25 cellular contexts compared by ENCODE assay signal in the genomic region with DNA sequence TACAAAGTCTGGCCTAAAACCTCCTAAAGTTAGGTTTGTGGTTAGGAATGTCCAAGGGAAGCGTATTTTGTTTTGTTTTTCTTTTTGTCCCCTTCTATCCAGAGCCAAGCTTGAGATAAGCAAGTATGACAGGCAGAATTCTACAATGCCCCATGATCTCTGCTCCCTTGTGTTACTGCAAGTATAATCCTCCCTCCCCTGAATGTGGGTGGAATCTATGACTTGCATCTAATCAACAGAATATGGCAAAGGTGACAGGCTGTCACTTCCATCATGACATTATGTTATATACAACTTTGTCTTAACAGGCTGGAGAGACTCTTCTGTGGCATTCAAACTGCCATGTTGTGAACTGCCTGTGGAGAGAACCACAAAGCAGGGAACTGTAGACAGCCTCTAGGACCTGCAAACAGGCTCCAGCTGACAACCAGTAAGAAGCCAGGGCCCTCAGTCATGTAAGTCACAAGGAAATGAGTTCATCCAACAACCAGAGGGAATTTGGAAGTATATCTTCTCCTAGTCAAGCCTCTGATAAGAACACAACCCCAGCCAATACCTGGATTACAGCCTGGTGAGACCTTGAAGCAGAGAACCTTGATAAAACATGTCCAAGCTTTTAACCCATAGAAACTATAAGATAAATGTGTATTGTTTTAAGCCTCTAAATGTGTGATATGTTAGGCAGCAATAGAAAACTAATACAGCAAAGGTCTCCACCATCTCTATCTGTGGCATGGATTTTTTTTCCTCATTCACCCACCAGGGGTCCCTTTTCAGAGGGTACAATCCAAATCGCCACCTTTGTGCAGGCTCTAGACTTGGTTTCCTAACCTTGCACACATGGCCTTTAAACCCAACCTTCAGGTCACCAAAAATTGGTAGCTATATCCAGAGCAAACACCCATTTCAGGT. TPM values are rescaled to one million over a fixed set of nuclear protein-coding genes. Genes with fewer than 3 reads are reported as not detected.
DNase-seq lines count a peak whose midpoint lies in the region; ATAC-seq and TF ChIP-seq lines count a peak whose summit lies in the region.
"Had no signal": no experiment of that assay in that cellular context is flagged by ENCODE, and none has a peak within 500 bp of the region (broad histone marks: within the 10 kb centered on the region; RNA-seq: fewer than 3 reads in every experiment).

No MANE protein-coding gene starts in this region.

- no peak overlapping the region for H3K9ac ChIP-seq in OCI-LY1 (ENCODE audit: low read length)

- H3K9me3 Mint-ChIP-seq in CD8-positive, alpha-beta T cell, result no peaks in the 10 kb centered on the region
- H3K9me3 Mint-ChIP-seq in activated T-cell treated with anti-CD3 and anti-CD28 coated beads, Interleukin-2, amount 50 U/mL, for 72 hours, result no peaks in the 10 kb centered on the region
- H3K9me3 Mint-ChIP-seq: CD4-positive, CD25-positive, alpha-beta regulatory T cell; effector memory CD8-positive, alpha-beta T cell; WTC11 had no signal

- peaks cover 18% of the 10 kb centered on the region for H3K4me1 Mint-ChIP-seq in CD8-positive, alpha-beta T cell (ENCODE audit: low read depth)
- H3K4me1 Mint-ChIP-seq in activated T-cell treated with anti-CD3 and anti-CD28 coated beads, Interleukin-2, amount 50 U/mL, for 72 hours (ENCODE audit: low read depth), result peaks cover under 1% of the 10 kb centered on the region
- H3K4me1 Mint-ChIP-seq: WTC11 had no signal

- no peaks in the 10 kb centered on the region for H3K9me2 ChIP-seq in OCI-LY1 (ENCODE audit: low read depth, low read length)

- CTCF ChIA-PET in CD8-positive, alpha-beta T cell (lab: Charles Lee), result interaction anchor here (2.5 kb wide), 1 partner anchor 40 kb away, joined by 12 read pairs; no protein-coding TSS in a partner anchor

- H3K9me3 ChIP-seq in CD8-positive, alpha-beta T cell (ENCODE audit: low read length), result no peaks in the 10 kb centered on the region
- no peaks in the 10 kb centered on the region for H3K9me3 ChIP-seq in OCI-LY1 (ENCODE audit: low read length)
- H3K9me3 ChIP-seq: body of pancreas, colonic mucosa, neutrophil, upper lobe of left lung had no signal

- no peak overlapping the region for H2AFZ ChIP-seq in OCI-LY1 (ENCODE audit: low read length)

- no peaks in the 10 kb centered on the region for H3F3A ChIP-seq in OCI-LY1 (ENCODE audit: insufficient read depth, low read length)

- H3K4me1 ChIP-seq in CD8-positive, alpha-beta T cell (ENCODE audit: insufficient read depth, low read length), result peaks cover 35% of the 10 kb centered on the region
- peaks cover 15% of the 10 kb centered on the region for H3K4me1 ChIP-seq in OCI-LY1 (ENCODE audit: insufficient read depth, low read length, severe bottlenecking)
- H3K4me1 ChIP-seq: colonic mucosa had no signal

- TF ChIP-seq CTCF in C4-2B (conservative IDR thresholded peaks at IDR 0.05) (peak; percentile 12; the same call in 1 of the 2 replicates), OCI-LY1 (IDR thresholded peaks at IDR 0.05; ENCODE audit: low read length) (peak; percentile 31; the same call in 1 of the 2 replicates), GM20000 (IDR thresholded peaks at IDR 0.05; ENCODE audit: extremely low read depth, missing control alignments) (no peak)
- no peak for TF ChIP-seq CTCF in CD8-positive, alpha-beta T cell (IDR thresholded peaks at IDR 0.05)

- TF ChIP-seq POLR2A in erythroblast (IDR thresholded peaks at IDR 0.05; ENCODE audit: low read length), result no peak

- intact Hi-C loops in CD8-positive, alpha-beta T cell (cut with DNase I, micrococcal nuclease), result loop anchor here in 1 of 2 experiments (2.0 kb wide), 1 partner anchor 13 kb away; no protein-coding TSS in a partner anchor
- intact Hi-C loops in head of caudate nucleus (cut with DNase I), result no loop called here

- H3K27ac ChIP-seq in C4-2B, result no peak overlapping the region
- no peak overlapping the region for H3K27ac ChIP-seq in CD8-positive, alpha-beta T cell (ENCODE audit: low read depth, low read length)
- H3K27ac ChIP-seq in OCI-LY1 (ENCODE audit: low read depth, low read length, poor library complexity, severe bottlenecking), result peak overlapping the region; percentile 5
- H3K27ac ChIP-seq: colonic mucosa, skin epidermis, upper lobe of left lung had no signal

- H3K36me3 ChIP-seq in CD8-positive, alpha-beta T cell (ENCODE audit: insufficient read depth, low read length), result peaks cover under 1% of the 10 kb centered on the region
- H3K36me3 ChIP-seq in OCI-LY1 (ENCODE audit: insufficient read depth, low read length), result peaks cover 32% of the 10 kb centered on the region
- H3K36me3 ChIP-seq: colonic mucosa had no signal

- no peak overlapping the region for H3K4me3 ChIP-seq in CD8-positive, alpha-beta T cell (ENCODE audit: low read depth, low read length)
- H3K4me3 ChIP-seq in OCI-LY1 (ENCODE audit: low read depth, low read length, poor library complexity, severe bottlenecking), result no peak overlapping the region
- H3K4me3 ChIP-seq: body of pancreas, colonic mucosa, skin epidermis, upper lobe of left lung had no signal

- H3K36me3 Mint-ChIP-seq in CD8-positive, alpha-beta T cell, result peaks cover 19% of the 10 kb centered on the region
- peaks cover 5 to 10% of the 10 kb centered on the region in 2 donors for H3K36me3 Mint-ChIP-seq in activated T-cell treated with anti-CD3 and anti-CD28 coated beads, Interleukin-2, amount 50 U/mL, for 72 hours (ENCODE audit: insufficient read depth in 2 of 2)
- H3K36me3 Mint-ChIP-seq: WTC11 had no signal

- ATAC-seq in CD8-positive, alpha-beta T cell, result no peak
- ATAC-seq in HG03565 (IDR thresholded peaks at IDR 0.05; ENCODE audit: unreplicated experiment), result no peak
- no peak for ATAC-seq in activated T-cell treated with anti-CD3 and anti-CD28 coated beads, Interleukin-2, amount 50 U/mL, for 72 hours (replicated peaks in 1 of 2)
- ATAC-seq: body of pancreas; effector memory CD8-positive, alpha-beta T cell; WTC11 had no signal

- H3K27me3 ChIP-seq in CD8-positive, alpha-beta T cell (ENCODE audit: insufficient read depth, low read length), result no peaks in the 10 kb centered on the region
- H3K27me3 ChIP-seq in OCI-LY1 (ENCODE audit: insufficient read depth, low read length), result no peaks in the 10 kb centered on the region
- H3K27me3 ChIP-seq: body of pancreas, colonic mucosa, neutrophil, upper lobe of left lung had no signal

- H3K4me3 Mint-ChIP-seq in CD8-positive, alpha-beta T cell, result no peak overlapping the region
- H3K4me3 Mint-ChIP-seq in activated T-cell treated with anti-CD3 and anti-CD28 coated beads, Interleukin-2, amount 50 U/mL, for 72 hours, result no peak overlapping the region
- H3K4me3 Mint-ChIP-seq: CD4-positive, CD25-positive, alpha-beta regulatory T cell; effector memory CD8-positive, alpha-beta T cell; WTC11 had no signal

- no peak overlapping the region for H3K4me2 ChIP-seq in OCI-LY1 (ENCODE audit: low read length)

- peak overlapping the region; percentile 43 for H3K27ac Mint-ChIP-seq in CD8-positive, alpha-beta T cell
- no peak overlapping the region for H3K27ac Mint-ChIP-seq in activated T-cell treated with anti-CD3 and anti-CD28 coated beads, Interleukin-2, amount 50 U/mL, for 72 hours
- H3K27ac Mint-ChIP-seq: CD4-positive, CD25-positive, alpha-beta regulatory T cell; WTC11 had no signal

- H3K27me3 Mint-ChIP-seq in CD8-positive, alpha-beta T cell (ENCODE audit: low read depth), result no peaks in the 10 kb centered on the region
- no peaks in the 10 kb centered on the region for H3K27me3 Mint-ChIP-seq in activated T-cell treated with anti-CD3 and anti-CD28 coated beads, Interleukin-2, amount 50 U/mL, for 72 hours (ENCODE audit: low read depth)
- H3K27me3 Mint-ChIP-seq: CD4-positive, CD25-positive, alpha-beta regulatory T cell; effector memory CD8-positive, alpha-beta T cell had no signal

- no peaks in the 10 kb centered on the region for H4K20me1 ChIP-seq in OCI-LY1 (ENCODE audit: insufficient read depth, low read length)

- H3K79me2 ChIP-seq in OCI-LY1 (ENCODE audit: insufficient read depth, low read length), result no peaks in the 10 kb centered on the region

- POLR2A ChIA-PET in CD8-positive, alpha-beta T cell (lab: Charles Lee), result no interaction called here

- DNase-seq in CD8-positive, alpha-beta T cell, result no peak
- peak; percentile 8 to 44 for DNase-seq in erythroblast (lab: John Stamatoyannopoulos, UW)
- no peak for DNase-seq in GM20000 (ENCODE audit: low spot score)
- no peak for DNase-seq in head of caudate nucleus
- no peak for DNase-seq in activated T-cell treated with anti-CD3 and anti-CD28 coated beads, Interleukin-2, amount 50 U/mL, for 72 hours
- DNase-seq: activated CD4-positive, alpha-beta T cell treated with anti-CD3 and anti-CD28 coated beads, Interleukin-2, amount 50 U/mL, for 48 hours; activated CD8-positive, alpha-beta memory T cell treated with anti-CD3 and anti-CD28 coated beads, Interleukin-2, amount 50 U/mL, for 4 hours; activated effector memory CD4-positive, alpha-beta T cell treated with Interleukin-2 at 50 U/mL for 16 hours; CD4-positive, CD25-positive, alpha-beta regulatory T cell; colonic mucosa; DMS153; effector memory CD8-positive, alpha-beta T cell; kidney; NCI-H2029; NCI-H2227 treated with DMSO at 0.1 percent for 48 hours; SHP77; upper lobe of left lung had no signal

RNA-seq across cellular contexts. Expression of a gene that starts 5.7 kb away (rescaled TPM):
- 10 to 100 TPM; 14.0 to 15.5 TPM for total RNA-seq in CD8-positive, alpha-beta T cell
- total RNA-seq in activated T-cell treated with anti-CD3 and anti-CD28 coated beads, Interleukin-2, amount 50 U/mL, for 72 hours, result 10 to 100 TPM; 11.4 to 11.7 TPM

RNA-seq across cellular contexts. Expression of a gene that starts 18.8 kb away (rescaled TPM):
- total RNA-seq in CD8-positive, alpha-beta T cell, result 10 to 100 TPM; 59.9 to 64.6 TPM
- 100 to 1,000 TPM; 203 to 245 TPM for total RNA-seq in activated T-cell treated with anti-CD3 and anti-CD28 coated beads, Interleukin-2, amount 50 U/mL, for 72 hours

RNA-seq across cellular contexts. Expression of a gene that starts 19.0 kb away (rescaled TPM):
- 10 to 100 TPM in 1 of 2 experiments, 1 to 10 TPM in 1; 9.5 to 11.4 TPM for total RNA-seq in CD8-positive, alpha-beta T cell
- total RNA-seq in activated T-cell treated with anti-CD3 and anti-CD28 coated beads, Interleukin-2, amount 50 U/mL, for 72 hours, result 10 to 100 TPM; 15.7 to 21.5 TPM

RNA-seq across cellular contexts. Expression of a gene that starts 35.4 kb away (rescaled TPM):
- total RNA-seq in CD8-positive, alpha-beta T cell, result not detected
- total RNA-seq in activated T-cell treated with anti-CD3 and anti-CD28 coated beads, Interleukin-2, amount 50 U/mL, for 72 hours, result under 1 TPM in 1 of 2 donors, not detected in 1; 0.58 TPM
- total RNA-seq: CD4-positive, CD25-positive, alpha-beta regulatory T cell; pulmonary artery endothelial cell had no signal

RNA-seq across cellular contexts. Expression of a gene that starts 35.4 kb away (rescaled TPM):
- not detected for total RNA-seq in CD8-positive, alpha-beta T cell
- not detected for total RNA-seq in activated T-cell treated with anti-CD3 and anti-CD28 coated beads, Interleukin-2, amount 50 U/mL, for 72 hours
- total RNA-seq: CD4-positive, CD25-positive, alpha-beta regulatory T cell; pulmonary artery endothelial cell; WTC11 had no signal

Comparison
In these comparisons a context has a peak if more than half of its experiments do, and no peak if none do; other contexts are left out.
1. CTCF ChIP-seq: peak in C4-2B (single experiment) and OCI-LY1 (single experiment); none in CD8-positive, alpha-beta T cell (single experiment) and GM20000 (single experiment).
2. DNase-seq: peak in erythroblast (2 of 2); none in CD8-positive, alpha-beta T cell (0 of 7), GM20000 (single experiment), head of caudate nucleus (0 of 42) and activated T-cell treated with anti-CD3 and anti-CD28 coated beads, Interleukin-2, amount 50 U/mL, for 72 hours (0 of 2).